9 cellular contexts compared by ENCODE assay signal in genomic region chrX:102517331-102517730, GRCh38. TPM values are rescaled to one million over a fixed set of nuclear protein-coding genes. Genes with fewer than 3 reads are reported as not detected.
DNase-seq lines count a peak whose midpoint lies in the region; ATAC-seq and TF ChIP-seq lines count a peak whose summit lies in the region.
"Had no signal": no experiment of that assay in that cellular context is flagged by ENCODE, and none has a peak within 500 bp of the region (broad histone marks: within the 10 kb centered on the region; RNA-seq: fewer than 3 reads in every experiment).

No MANE protein-coding gene starts in this region.

- intact Hi-C loops in lower lobe of right lung (cut with DNase I) (no loop called here), right cardiac atrium (cut with DNase I) (no loop called here)

- 39% methylated on average over 7 of the region's 7 CpGs for WGBS in right cardiac atrium

- H3K36me3 ChIP-seq in lower lobe of right lung = no peaks in the 10 kb centered on the region

- ATAC-seq in lower lobe of right lung (no peak), GM19035 (IDR thresholded peaks at IDR 0.05; ENCODE audit: unreplicated experiment) (no peak), right cardiac atrium (no peak), HG02970 (IDR thresholded peaks at IDR 0.05; ENCODE audit: low FRiP score, unreplicated experiment) (no peak)

- TF ChIP-seq CTCF in lower lobe of right lung (IDR thresholded peaks at IDR 0.05) = peak; percentile 13

- H3K4me3 ChIP-seq in lower lobe of right lung (no peak overlapping the region), right cardiac atrium (ENCODE audit: low read length) (no peak overlapping the region)

- H3K27me3 ChIP-seq in lower lobe of right lung (ENCODE audit: low read depth) = no peaks in the 10 kb centered on the region
- no peaks in the 10 kb centered on the region for H3K27me3 ChIP-seq in right cardiac atrium (ENCODE audit: control insufficient read depth, insufficient read depth)

- H3K4me1 ChIP-seq in lower lobe of right lung = no peaks in the 10 kb centered on the region
- no peaks in the 10 kb centered on the region for H3K4me1 ChIP-seq in right cardiac atrium (ENCODE audit: control insufficient read depth, insufficient read depth, low read length)

- H3K9me3 ChIP-seq in lower lobe of right lung (no peaks in the 10 kb centered on the region), right cardiac atrium (ENCODE audit: control insufficient read depth, low read length) (no peaks in the 10 kb centered on the region)

- H3K27ac ChIP-seq in lower lobe of right lung (no peak overlapping the region), right cardiac atrium (ENCODE audit: low read length) (no peak overlapping the region)

- peak; percentile 24 for DNase-seq in COR-L47 (lab: John Stamatoyannopoulos, UW)
- DNase-seq in LHCN-M2 (ENCODE audit: low read depth) = peak; percentile 27
- DNase-seq in SW480 (ENCODE audit: low spot score) = peak; percentile 40
- DNase-seq in lower lobe of right lung = no peak
- no peak for DNase-seq in NCI-H187 treated with DMSO at 0.1 percent for 48 hours (lab: John Stamatoyannopoulos, UW)
- DNase-seq in right cardiac atrium = no peak

RNA-seq across cellular contexts. Expression of gene TMSB15A, which starts 0.8 kb away (rescaled TPM):
- total RNA-seq in LHCN-M2 (2014; rRNA removed) = 14.5 and 20.8 TPM in 2 replicates
- polyA plus RNA-seq in LHCN-M2 (2012) = 28.0 TPM
- total RNA-seq in lower lobe of right lung = 1.8 TPM
- total RNA-seq in right cardiac atrium = 1 to 10 TPM in 1 of 4 donors, under 1 TPM in 2, not detected in 1; 0.71 to 4.2 (median 0.82) TPM
- 2.0 TPM for polyA plus RNA-seq in right cardiac atrium

RNA-seq across cellular contexts. Expression of gene TCP11X2, which starts 45.7 kb away (rescaled TPM):
- total RNA-seq in LHCN-M2 (2014; rRNA removed) = not detected in 2 replicates
- not detected for polyA plus RNA-seq in LHCN-M2 (2012)
- total RNA-seq in lower lobe of right lung = 0.27 TPM
- under 1 TPM in 1 of 4 donors, not detected in 3; 0.38 TPM for total RNA-seq in right cardiac atrium
- not detected for polyA plus RNA-seq in right cardiac atrium
- total RNA-seq: glomerular endothelial cell had no signal

Comparison
In these comparisons a context has a peak if more than half of its experiments do, and no peak if none do; other contexts are left out.
1. DNase-seq: peak in COR-L47 (single experiment), LHCN-M2 (single experiment) and SW480 (single experiment); none in lower lobe of right lung (single experiment), NCI-H187 treated with DMSO at 0.1 percent for 48 hours (single experiment) and right cardiac atrium (0 of 3).